Comparison of ENCODE assay signal across 22 cellular contexts in the genomic region with DNA sequence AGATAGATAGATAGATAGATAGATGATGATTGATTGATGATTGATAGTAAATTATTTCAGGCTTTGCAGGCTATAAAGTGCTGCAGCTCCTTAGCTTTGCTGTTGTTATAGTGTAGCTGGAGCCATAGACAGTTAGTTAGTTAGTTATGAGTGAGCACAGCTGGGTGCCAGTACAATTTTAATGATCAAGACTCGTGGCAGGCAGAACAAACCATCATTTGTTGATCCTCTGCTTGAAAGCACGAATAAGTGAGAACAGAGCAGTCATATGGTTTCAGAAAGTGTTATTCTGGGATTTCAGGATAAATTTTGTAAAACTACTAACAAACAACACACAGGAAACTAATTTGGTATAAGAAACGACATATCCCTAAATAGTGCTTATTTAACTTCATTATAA.
"Had no signal": no experiment of that assay in that cellular context is flagged by ENCODE, and none has a peak within 500 bp of the region (broad histone marks: within the 10 kb centered on the region; RNA-seq: fewer than 3 reads in every experiment).

No MANE protein-coding gene starts in this region.

- H3K9me3 ChIP-seq: ascending aorta, lower lobe of right lung, right lobe of liver, stomach had no signal

- H3K4me3 ChIP-seq: ascending aorta, lower lobe of right lung, right lobe of liver, stomach had no signal

- H3K27me3 ChIP-seq: ascending aorta, right lobe of liver, stomach had no signal

- H3K27me3 Mint-ChIP-seq: activated CD4-positive, alpha-beta T cell treated with anti-CD3 and anti-CD28 coated beads for 36 hours had no signal

- DNase-seq: activated CD4-positive, alpha-beta T cell treated with anti-CD3 and anti-CD28 coated beads for 36 hours; activated CD4-positive, alpha-beta T cell treated with anti-CD3 and anti-CD28 coated beads, Interleukin-2, amount 50 U/mL, for 48 hours; activated naive CD4-positive, alpha-beta T cell treated with Interleukin-2 at 50 U/mL for 16 hours; dermis blood vessel endothelial cell; foreskin fibroblast; glutamatergic neuron; left colon; lower lobe of right lung; posterior cingulate gyrus; right lobe of liver; small intestine; stimulated activated CD4-positive, alpha-beta T cell treated with anti-CD3 and anti-CD28 coated beads, Interleukin-15, amount 100 ng/mL, for 24 hours; stimulated activated CD4-positive, alpha-beta T cell treated with anti-CD3 and anti-CD28 coated beads, Interleukin-2, amount 100 ng/mL, for 48 hours; stomach had no signal

- H3K27ac ChIP-seq: ascending aorta, epithelial cell of prostate, lower lobe of right lung, right lobe of liver, stomach had no signal

- ATAC-seq: activated CD4-positive, alpha-beta T cell treated with anti-CD3 and anti-CD28 coated beads for 36 hours; left colon; lower lobe of right lung; right lobe of liver; WTC11 had no signal

- H3K4me1 ChIP-seq: ascending aorta, lower lobe of right lung, stomach had no signal

- H3K27ac Mint-ChIP-seq: activated CD4-positive, alpha-beta T cell treated with anti-CD3 and anti-CD28 coated beads for 36 hours; mesothelial cell of epicardium; nephron; T-helper 2 cell treated with Interferon-gamma antibody and Interleukin-4, amounts not matched to agents 5 μg/mL and 100 μg/mL, for 36 hours had no signal

- H3K4me1 Mint-ChIP-seq: activated CD4-positive, alpha-beta T cell treated with anti-CD3 and anti-CD28 coated beads for 36 hours; mesothelial cell of epicardium; nephron had no signal

- H3K9me3 Mint-ChIP-seq: mesothelial cell of epicardium; nephron; T-helper 2 cell treated with Interferon-gamma antibody and Interleukin-4, amounts not matched to agents 5 μg/mL and 100 μg/mL, for 36 hours had no signal

- H3K4me3 Mint-ChIP-seq: activated CD4-positive, alpha-beta T cell treated with anti-CD3 and anti-CD28 coated beads for 36 hours; mesothelial cell of epicardium; nephron; T-helper 2 cell treated with Interferon-gamma antibody and Interleukin-4, amounts not matched to agents 5 μg/mL and 100 μg/mL, for 36 hours; WTC11 had no signal

- FAIRE-seq: islet of Langerhans, small intestine, TTC549 had no signal
